ENCODE assay signal across 8 cellular contexts in the genomic region with DNA sequence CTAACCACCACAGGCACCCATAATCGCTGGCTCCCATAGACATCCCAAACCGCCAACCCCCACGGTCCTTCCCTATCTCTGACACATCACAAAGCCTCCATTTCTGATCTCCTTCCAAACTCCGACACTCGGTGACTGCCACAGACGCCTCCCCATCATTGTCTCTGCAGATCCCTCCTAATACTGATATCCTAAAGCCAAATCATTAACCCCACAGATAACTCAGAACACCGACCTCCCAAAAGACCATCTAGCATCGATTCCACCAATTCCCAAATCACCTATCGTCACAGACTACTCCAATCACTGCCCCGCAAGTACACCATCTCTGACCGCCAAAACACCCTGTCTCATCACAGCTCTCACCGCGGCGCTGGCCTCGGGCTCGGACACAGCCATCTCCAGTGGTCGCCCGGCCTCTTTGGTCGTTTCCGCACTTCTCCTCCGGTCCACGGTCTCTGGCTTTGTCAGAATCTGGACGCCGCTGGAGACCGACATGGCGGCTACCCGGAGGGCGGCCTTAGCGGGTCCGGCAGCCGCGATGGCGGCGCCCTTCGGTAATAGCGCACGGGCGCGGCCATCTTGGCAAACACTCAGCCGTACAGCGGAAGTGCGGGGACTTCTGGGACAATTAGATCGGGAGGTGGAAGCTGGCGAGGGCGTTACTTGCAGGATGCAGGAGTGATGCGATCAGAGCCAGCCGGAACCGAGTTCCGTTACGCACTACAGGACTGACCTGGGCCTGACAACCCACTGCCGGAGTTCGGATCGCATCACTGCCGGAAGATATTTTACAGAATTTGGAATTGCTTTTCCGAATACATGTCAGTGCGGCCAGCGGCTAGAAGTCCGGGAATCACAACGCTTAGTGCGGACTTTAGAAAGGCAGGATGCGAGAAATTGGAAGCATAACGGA. TPM values are rescaled to one million over a fixed set of nuclear protein-coding genes. Genes with fewer than 3 reads are reported as not detected.
A peak's percentile ranks its signal among the peaks of the same experiment; 100 is the strongest.
DNase-seq lines count a peak whose midpoint lies in the region; ATAC-seq, FAIRE-seq and TF ChIP-seq lines count a peak whose summit lies in the region.

ZFP37 (minus strand) TSS at position 534 of the 916 bp plus-strand sequence; CDS start at position 498, 36 bp downstream.

- H3K4me1 ChIP-seq in heart left ventricle (peaks cover 0 to 9% (median 0%) of the 10 kb centered on the region in 12 donors), pancreas (no peaks in the 10 kb centered on the region), thymus (ENCODE audit: control insufficient read depth, insufficient read depth, low read length) (peaks cover 2% of the 10 kb centered on the region)

- no peak within 1 kb of the TSS for H3K27ac ChIP-seq in CD4-positive, alpha-beta T cell (ENCODE audit: low read depth, low read length)
- H3K27ac ChIP-seq in KOPT-K1 (ENCODE audit: low read depth, low read length, poor library complexity, severe bottlenecking) (peak within 1 kb of the TSS; percentile 60), heart left ventricle (peak within 1 kb of the TSS in 11 of 12 donors; percentile 22 to 83 (median 77)), pancreas (peak within 1 kb of the TSS in 3 of 4 donors; percentile 27 to 34 (median 30)), thymus (ENCODE audit: low read depth) (peak within 1 kb of the TSS; percentile 47)

- POLR2A ChIA-PET in CD4-positive, alpha-beta T cell (lab: Charles Lee), result no interaction called here

- H3K4me1 Mint-ChIP-seq in CD4-positive, alpha-beta T cell (ENCODE audit: low read depth), result no peaks in the 10 kb centered on the region

- CTCF ChIA-PET in CD4-positive, alpha-beta T cell (lab: Charles Lee), result no interaction called here

- peaks cover 72% of the 10 kb centered on the region for H3K9me3 ChIP-seq in CD4-positive, alpha-beta T cell (ENCODE audit: control insufficient read depth, low read length)
- H3K9me3 ChIP-seq in KOPT-K1 (ENCODE audit: insufficient read depth, low read length, poor library complexity, severe bottlenecking) (peaks cover 41% of the 10 kb centered on the region), heart left ventricle (peaks cover 0 to 75% (median 46%) of the 10 kb centered on the region in 12 donors), pancreas (no peaks in the 10 kb centered on the region), thymus (ENCODE audit: control insufficient read depth) (peaks cover 13% of the 10 kb centered on the region)

- WGBS in heart left ventricle, 4 donors, result 1 to 3% (median 2%) methylated on average over 62 of the region's 62 CpGs
- WGBS in pancreas, 2 donors, result 1 to 3% methylated on average over 62 of the region's 62 CpGs
- WGBS in thymus, result 7% methylated on average over 62 of the region's 62 CpGs

- H3K36me3 ChIP-seq in KOPT-K1 (ENCODE audit: insufficient read depth, low read length) (no peaks in the 10 kb centered on the region), heart left ventricle (peaks cover 0 to 2% (median 0%) of the 10 kb centered on the region in 9 donors), pancreas (no peaks in the 10 kb centered on the region), thymus (ENCODE audit: control insufficient read depth, insufficient read depth) (no peaks in the 10 kb centered on the region)

- no peak within 1 kb of the TSS for H3K27ac Mint-ChIP-seq in CD4-positive, alpha-beta T cell

- ATAC-seq in CD4-positive, alpha-beta T cell (ENCODE audit: poor library complexity), result peak; percentile 93
- ATAC-seq in GM21528 (IDR thresholded peaks at IDR 0.05; ENCODE audit: low FRiP score, unreplicated experiment) (peak; percentile 98), SK-N-SH treated with all-trans-retinoic acid at 6 μM for 48 hours (peak; percentile 100), heart left ventricle (peak; percentile 97 to 100 (median 100)), pancreas (peak; percentile 99 to 100 (median 100))

- no peak within 1 kb of the TSS for H3K4me3 Mint-ChIP-seq in CD4-positive, alpha-beta T cell

- TF ChIP-seq CTCF in CD4-positive, alpha-beta T cell (IDR thresholded peaks at IDR 0.05), result no peak
- peak in 1 of 12 donors; percentile 23 for TF ChIP-seq CTCF in heart left ventricle (IDR thresholded peaks at IDR 0.05)
- no peak for TF ChIP-seq CTCF in pancreas (IDR thresholded peaks at IDR 0.05)

- peak; percentile 43 to 77 (median 62) for DNase-seq in CD4-positive, alpha-beta T cell
- peak; percentile 93 for DNase-seq in amniotic epithelial cell (ENCODE audit: low read depth)
- DNase-seq in heart left ventricle, result peak; percentile 94 to 96 (median 95)
- DNase-seq in pancreas, result peak; percentile 90 to 97 (median 92)

- TF ChIP-seq POLR2A in heart left ventricle (IDR thresholded peaks at IDR 0.05), result peak in 1 of 2 donors; percentile 32

- peaks cover 3% of the 10 kb centered on the region for H3K9me3 Mint-ChIP-seq in CD4-positive, alpha-beta T cell

- FAIRE-seq in pancreas (lab: Jason Lieb, UNC), result no peak

- H3K27me3 ChIP-seq in CD4-positive, alpha-beta T cell (ENCODE audit: control insufficient read depth, insufficient read depth, low read length), result peaks cover 18% of the 10 kb centered on the region
- H3K27me3 ChIP-seq in heart left ventricle (peaks cover 10 to 30% (median 22%) of the 10 kb centered on the region in 9 donors), pancreas (peaks cover 0 to 4% (median 0%) of the 10 kb centered on the region in 4 donors), thymus (ENCODE audit: control insufficient read depth, insufficient read depth) (peaks cover 5% of the 10 kb centered on the region)

- H3K27me3 Mint-ChIP-seq in CD4-positive, alpha-beta T cell, result peaks cover 18% of the 10 kb centered on the region

- intact Hi-C loops in CD4-positive, alpha-beta T cell (cut with DNase I, micrococcal nuclease), result loop anchor here in 1 of 2 experiments (10.0 kb wide), 2 partner anchors 98 to 332 kb away; partner anchors contain the start of gene SLC31A2
- intact Hi-C loops in heart left ventricle (cut with DNase I), result loop anchor here in 1 of 10 donors (10.0 kb wide), 1 partner anchor 98 kb away; the partner anchor contains the start of gene SLC31A2
- intact Hi-C loops in pancreas (cut with DNase I), result no loop called here

- H3K4me3 ChIP-seq in heart left ventricle, result peak within 1 kb of the TSS; percentile 33 to 91 (median 78)
- peak within 1 kb of the TSS; percentile 42 to 68 (median 64) for H3K4me3 ChIP-seq in pancreas
- H3K4me3 ChIP-seq in thymus (ENCODE audit: low read length), result peak within 1 kb of the TSS; percentile 67

- peaks cover 11% of the 10 kb centered on the region for H3K36me3 Mint-ChIP-seq in CD4-positive, alpha-beta T cell (ENCODE audit: low read depth)

TF ChIP-seq in SK-N-SH treated with all-trans-retinoic acid at 6 μM for 48 hours, 23 proteins besides CTCF, POLR2A, EP300 and RAD21 (continues in another document):
- no peak for TF ChIP-seq ARNTL (CRISPR knock-in tag; IDR thresholded peaks at IDR 0.05; ENCODE audit: borderline replicate concordance, low read depth)
- TF ChIP-seq RARB (CRISPR knock-in tag; IDR thresholded peaks at IDR 0.05), result no peak
- TF ChIP-seq ZNF565 (CRISPR knock-in tag; conservative IDR thresholded peaks at IDR 0.05; ENCODE audit: low read depth), result peak; percentile 89; the same call in 1 of the 2 replicates
- no peak for TF ChIP-seq ZNF70 (CRISPR knock-in tag; IDR thresholded peaks at IDR 0.05)
- TF ChIP-seq TSHZ2 (CRISPR knock-in tag; IDR thresholded peaks at IDR 0.05), result peak; percentile 97
- TF ChIP-seq, protein P1, sequence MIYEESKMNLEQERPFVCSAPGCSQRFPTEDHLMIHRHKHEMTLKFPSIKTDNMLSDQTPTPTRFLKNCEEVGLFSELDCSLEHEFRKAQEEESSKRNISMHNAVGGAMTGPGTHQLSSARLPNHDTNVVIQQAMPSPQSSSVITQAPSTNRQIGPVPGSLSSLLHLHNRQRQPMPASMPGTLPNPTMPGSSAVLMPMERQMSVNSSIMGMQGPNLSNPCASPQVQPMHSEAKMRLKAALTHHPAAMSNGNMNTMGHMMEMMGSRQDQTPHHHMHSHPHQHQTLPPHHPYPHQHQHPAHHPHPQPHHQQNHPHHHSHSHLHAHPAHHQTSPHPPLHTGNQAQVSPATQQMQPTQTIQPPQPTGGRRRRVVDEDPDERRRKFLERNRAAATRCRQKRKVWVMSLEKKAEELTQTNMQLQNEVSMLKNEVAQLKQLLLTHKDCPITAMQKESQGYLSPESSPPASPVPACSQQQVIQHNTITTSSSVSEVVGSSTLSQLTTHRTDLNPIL (CRISPR knock-in tag; IDR thresholded peaks at IDR 0.05; ENCODE audit: low read depth), result no peak
- no peak for TF ChIP-seq ZFP30 (CRISPR knock-in tag; IDR thresholded peaks at IDR 0.05)
- peak; percentile 30; the same call in 1 of the 2 replicates for TF ChIP-seq ZNF8 (CRISPR knock-in tag; IDR thresholded peaks at IDR 0.05)
- TF ChIP-seq ZFP3 (CRISPR knock-in tag; IDR thresholded peaks at IDR 0.05), result peak; percentile 76
- peak; percentile 61; the same call in 1 of the 2 replicates for TF ChIP-seq PPARA (CRISPR knock-in tag; IDR thresholded peaks at IDR 0.05; ENCODE audit: borderline replicate concordance)
- no peak for TF ChIP-seq ESRRG (CRISPR knock-in tag; IDR thresholded peaks at IDR 0.05)
- no peak for TF ChIP-seq OSR1 (CRISPR knock-in tag; IDR thresholded peaks at IDR 0.05)

RNA-seq across cellular contexts. Expression of gene ZFP37, which starts in this region (rescaled TPM):
- under 1 TPM; 0.39 to 0.55 TPM for total RNA-seq in CD4-positive, alpha-beta T cell
- total RNA-seq in heart left ventricle (1 to 10 TPM in 5 of 9 donors, under 1 TPM in 4; 0.51 to 3.1 (median 1.0) TPM), pancreas (1 to 10 TPM in 5 of 6 donors, under 1 TPM in 1; 0.76 to 1.5 (median 1.2) TPM)
- polyA plus RNA-seq in heart left ventricle (1 to 10 TPM in 1 of 2 donors, under 1 TPM in 1; 0.34 to 1.1 TPM), pancreas (1 to 10 TPM in 1 of 2 donors, under 1 TPM in 1; 0.34 to 1.6 TPM), thymus (2.4 TPM)

Comparison
In these comparisons a context has a peak if more than half of its experiments do, and no peak if none do; other contexts are left out.
1. Peak in DNase-seq and ATAC-seq in CD4-positive, alpha-beta T cell; RNA of the gene not detected or under 1 TPM.